ENCODE assay signal across 24 cellular contexts in the genomic region with DNA sequence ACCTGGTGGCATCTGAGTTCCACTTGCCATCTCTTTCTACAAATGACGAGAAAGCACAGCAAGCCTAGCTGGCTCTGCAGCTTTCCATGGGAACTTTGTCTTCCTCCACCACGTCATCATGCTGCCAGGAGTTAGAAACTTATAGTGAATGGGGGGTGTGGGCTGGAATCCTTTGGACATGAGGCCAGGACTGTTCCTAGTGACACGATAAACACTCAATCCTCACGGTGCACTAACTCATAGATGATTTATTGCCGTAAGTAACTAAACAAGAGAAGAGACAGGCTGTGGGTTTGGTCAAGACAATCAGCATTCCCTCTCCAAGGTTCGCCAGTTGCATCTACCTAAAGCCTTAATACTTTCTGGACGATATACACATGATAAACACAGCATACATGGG. TPM values are rescaled to one million over a fixed set of nuclear protein-coding genes. Genes with fewer than 3 reads are reported as not detected.
DNase-seq lines count a peak whose midpoint lies in the region; ATAC-seq, FAIRE-seq and TF ChIP-seq lines count a peak whose summit lies in the region.
"Had no signal": no experiment of that assay in that cellular context is flagged by ENCODE, and none has a peak within 500 bp of the region (broad histone marks: within the 10 kb centered on the region; RNA-seq: fewer than 3 reads in every experiment).

No MANE protein-coding gene starts in this region.

- H3K27me3 ChIP-seq in bronchial epithelial cell (ENCODE audit: control insufficient read depth, insufficient read depth, low read length), result no peaks in the 10 kb centered on the region
- H3K27me3 ChIP-seq: adrenal gland; BLaER1 treated with 17β-estradiol and CSF1 and Interleukin-3, amounts not matched to agents 10 nM and 100 nM; brain microvascular endothelial cell; hepatocyte; SJCRH30 had no signal

- H3K36me3 Mint-ChIP-seq in activated naive CD4-positive, alpha-beta T cell treated with anti-CD3 and anti-CD28 coated beads for 36 hours (ENCODE audit: low read depth), result peaks cover 75% of the 10 kb centered on the region

- H3K27me3 Mint-ChIP-seq in activated naive CD4-positive, alpha-beta T cell treated with anti-CD3 and anti-CD28 coated beads for 36 hours (ENCODE audit: low read depth), result no peaks in the 10 kb centered on the region
- H3K27me3 Mint-ChIP-seq in stimulated activated naive CD8-positive, alpha-beta T cell treated with anti-CD3 and anti-CD28 coated beads, Interleukin-15, amount 100 ng/mL, for 72 hours, result no peaks in the 10 kb centered on the region
- H3K27me3 Mint-ChIP-seq: stimulated activated memory B cell treated with anti-CD40 and anti-IgM and Interleukin-4, amounts not matched to agents 10 μg/mL and 1 μg/mL and 100 μg/mL, for 72 hours had no signal

- H3K27ac ChIP-seq in OCI-LY7 (ENCODE audit: low read depth, low read length, poor library complexity, severe bottlenecking), result no peak overlapping the region
- H3K27ac ChIP-seq: adrenal gland; BLaER1 treated with 17β-estradiol and CSF1 and Interleukin-3, amounts not matched to agents 10 nM and 100 nM; brain microvascular endothelial cell; hepatocyte; left ventricle myocardium inferior; SJCRH30; thoracic aorta had no signal

- peaks cover 94% of the 10 kb centered on the region for H3K4me1 Mint-ChIP-seq in activated naive CD4-positive, alpha-beta T cell treated with anti-CD3 and anti-CD28 coated beads for 36 hours (ENCODE audit: low read depth)
- peaks cover 96% of the 10 kb centered on the region for H3K4me1 Mint-ChIP-seq in stimulated activated naive CD8-positive, alpha-beta T cell treated with anti-CD3 and anti-CD28 coated beads, Interleukin-15, amount 100 ng/mL, for 72 hours

- CTCF ChIA-PET in activated naive CD4-positive, alpha-beta T cell treated with anti-CD3 and anti-CD28 coated beads for 36 hours (lab: Charles Lee), result interaction anchor here (14.3 kb wide), 1 partner anchor 23 kb away, joined by 222 read pairs; no protein-coding TSS in a partner anchor
- CTCF ChIA-PET in OCI-LY7 (lab: Charles Lee; ENCODE audit: unreplicated experiment), result no interaction called here

- TF ChIP-seq CTCF in OCI-LY7 (conservative IDR thresholded peaks at IDR 0.05; ENCODE audit: low read length) (no peak), bronchial epithelial cell (IDR thresholded peaks at IDR 0.05; ENCODE audit: insufficient read depth, low read length, severe bottlenecking) (no peak)

- ATAC-seq in stimulated activated naive CD8-positive, alpha-beta T cell treated with anti-CD3 and anti-CD28 coated beads, Interleukin-15, amount 100 ng/mL, for 72 hours, result no peak
- ATAC-seq: stimulated activated memory B cell treated with anti-CD40 and anti-IgM and Interleukin-4, amounts not matched to agents 10 μg/mL and 1 μg/mL and 100 μg/mL, for 72 hours had no signal

- H3K9me3 ChIP-seq in OCI-LY7 (ENCODE audit: low read length), result no peaks in the 10 kb centered on the region
- H3K9me3 ChIP-seq: adrenal gland; BLaER1 treated with 17β-estradiol and CSF1 and Interleukin-3, amounts not matched to agents 10 nM and 100 nM; HAP-1; left ventricle myocardium inferior; SJCRH30; thoracic aorta had no signal

- intact Hi-C loops in activated naive CD4-positive, alpha-beta T cell treated with anti-CD3 and anti-CD28 coated beads for 36 hours (cut with micrococcal nuclease), result no loop called here
- intact Hi-C loops in OCI-LY7 (cut with micrococcal nuclease; ENCODE audit: unreplicated experiment), result no loop called here

- peak overlapping the region; percentile 95 for H3K27ac Mint-ChIP-seq in activated naive CD4-positive, alpha-beta T cell treated with anti-CD3 and anti-CD28 coated beads for 36 hours
- H3K27ac Mint-ChIP-seq in stimulated activated naive CD8-positive, alpha-beta T cell treated with anti-CD3 and anti-CD28 coated beads, Interleukin-15, amount 100 ng/mL, for 72 hours, result peak overlapping the region; percentile 61 to 69
- H3K27ac Mint-ChIP-seq: stimulated activated memory B cell treated with anti-CD40 and anti-IgM and Interleukin-4, amounts not matched to agents 10 μg/mL and 1 μg/mL and 100 μg/mL, for 72 hours had no signal

- H3K4me3 Mint-ChIP-seq in activated naive CD4-positive, alpha-beta T cell treated with anti-CD3 and anti-CD28 coated beads for 36 hours, result no peak overlapping the region
- H3K4me3 Mint-ChIP-seq in stimulated activated naive CD8-positive, alpha-beta T cell treated with anti-CD3 and anti-CD28 coated beads, Interleukin-15, amount 100 ng/mL, for 72 hours, result peak overlapping the region; percentile 34 to 45
- H3K4me3 Mint-ChIP-seq: stimulated activated memory B cell treated with anti-CD40 and anti-IgM and Interleukin-4, amounts not matched to agents 10 μg/mL and 1 μg/mL and 100 μg/mL, for 72 hours had no signal

- no peaks in the 10 kb centered on the region for H3K9me3 Mint-ChIP-seq in activated naive CD4-positive, alpha-beta T cell treated with anti-CD3 and anti-CD28 coated beads for 36 hours
- no peaks in the 10 kb centered on the region for H3K9me3 Mint-ChIP-seq in stimulated activated naive CD8-positive, alpha-beta T cell treated with anti-CD3 and anti-CD28 coated beads, Interleukin-15, amount 100 ng/mL, for 72 hours
- H3K9me3 Mint-ChIP-seq: stimulated activated memory B cell treated with anti-CD40 and anti-IgM and Interleukin-4, amounts not matched to agents 10 μg/mL and 1 μg/mL and 100 μg/mL, for 72 hours had no signal

- DNase-seq in activated naive CD4-positive, alpha-beta T cell treated with anti-CD3 and anti-CD28 coated beads for 36 hours, result no peak
- DNase-seq in activated naive CD4-positive, alpha-beta T cell treated with anti-CD3 and anti-CD28 coated beads, Interleukin-2, amount 50 U/mL, for 16 hours, result no peak
- DNase-seq in OCI-LY7 (ENCODE audit: low spot score), result no peak
- no peak for DNase-seq in bronchial epithelial cell (ENCODE audit: low read depth)
- DNase-seq in stimulated activated naive CD8-positive, alpha-beta T cell treated with anti-CD3 and anti-CD28 coated beads, Interleukin-15, amount 100 ng/mL, for 72 hours, result no peak
- no peak for DNase-seq in COLO829 (ENCODE audit: low spot score)
- DNase-seq in SIG-M5 (lab: John Stamatoyannopoulos, UW), result no peak
- DNase-seq: activated CD4-positive, alpha-beta T cell treated with anti-CD3 and anti-CD28 coated beads, Interleukin-2, amount 50 U/mL, for 4 hours; adrenal gland; brain microvascular endothelial cell; effector CD4-positive, alpha-beta T cell; foreskin melanocyte; left ventricle myocardium inferior; NCI-H1694; NCI-H2171 treated with DMSO at 0.1 percent for 48 hours; NCI-H524; SJCRH30; stimulated activated CD4-positive, alpha-beta T cell treated with anti-CD3 and anti-CD28 coated beads, Interleukin-2, amount 100 ng/mL, for 48 hours had no signal

- peaks cover 5% of the 10 kb centered on the region for H3K4me1 ChIP-seq in OCI-LY7 (ENCODE audit: insufficient read depth, low read length, poor library complexity, severe bottlenecking)
- H3K4me1 ChIP-seq: adrenal gland, HAP-1 had no signal

- POLR2A ChIA-PET in OCI-LY7 (lab: Charles Lee), result no interaction called here

- H3K36me3 ChIP-seq in OCI-LY7 (ENCODE audit: insufficient read depth, low read length) (peaks cover 93% of the 10 kb centered on the region), bronchial epithelial cell (ENCODE audit: control insufficient read depth, insufficient read depth, low read length) (peaks cover 9% of the 10 kb centered on the region)

- BruUV-seq in OCI-LY7 (replicated peaks; lab: Mats Ljungman, UMichigan), result TSS peak; percentile 44

- no peak overlapping the region for H3K4me2 ChIP-seq in OCI-LY7 (ENCODE audit: low read length)
- H3K4me2 ChIP-seq: BLaER1 treated with 17β-estradiol and CSF1 and Interleukin-3, amounts not matched to agents 10 nM and 100 nM; hepatocyte had no signal

- H3K79me2 ChIP-seq in OCI-LY7 (ENCODE audit: insufficient read depth, low read depth, low read length), result no peaks in the 10 kb centered on the region
- H3K79me2 ChIP-seq: hepatocyte had no signal

- no peaks in the 10 kb centered on the region for H4K20me1 ChIP-seq in OCI-LY7 (ENCODE audit: insufficient read depth, low read length)

- H2AFZ ChIP-seq in OCI-LY7 (ENCODE audit: low read length), result no peak overlapping the region
- H2AFZ ChIP-seq: hepatocyte had no signal

- FAIRE-seq in bronchial epithelial cell (lab: Jason Lieb, UNC), result peak; percentile 72
- FAIRE-seq: RCC 7860 had no signal

- H3K9me2 ChIP-seq in OCI-LY7 (ENCODE audit: insufficient read depth, low read length), result no peaks in the 10 kb centered on the region

- H3K4me3 ChIP-seq in OCI-LY7 (ENCODE audit: low read depth, low read length, poor library complexity, severe bottlenecking), result no peak overlapping the region
- no peak overlapping the region for H3K4me3 ChIP-seq in bronchial epithelial cell (ENCODE audit: low read depth, low read length)
- H3K4me3 ChIP-seq: adrenal gland; BLaER1 treated with 17β-estradiol and CSF1 and Interleukin-3, amounts not matched to agents 10 nM and 100 nM; HAP-1; hepatocyte; left ventricle myocardium inferior; SJCRH30; thoracic aorta had no signal

RNA-seq across cellular contexts. Expression of gene OXNAD1, which starts 50.6 kb away (rescaled TPM):
- total RNA-seq in activated naive CD4-positive, alpha-beta T cell treated with anti-CD3 and anti-CD28 coated beads for 36 hours, result 10 to 100 TPM; 32.4 to 34.2 TPM
- total RNA-seq in OCI-LY7 (2014; rRNA removed; shearing (Covaris generic)), result 16.6 and 18.7 TPM in 2 replicates
- 18.1 and 22.0 TPM in 2 replicates for total RNA-seq in OCI-LY7 (2022)
- total RNA-seq in bronchial epithelial cell, result 17.6 and 18.6 TPM in 2 replicates

RNA-seq across cellular contexts. Expression of gene DPH3, which starts 50.9 kb away (rescaled TPM):
- 10 to 100 TPM; 16.1 to 17.0 TPM for total RNA-seq in activated naive CD4-positive, alpha-beta T cell treated with anti-CD3 and anti-CD28 coated beads for 36 hours
- 4.8 and 7.3 TPM in 2 replicates for total RNA-seq in OCI-LY7 (2014; rRNA removed; shearing (Covaris generic))
- total RNA-seq in OCI-LY7 (2022) (14.4 and 19.0 TPM in 2 replicates), bronchial epithelial cell (15.0 and 20.6 TPM in 2 replicates)
